ENCODE assay signal across 16 cellular contexts in genomic region chr14:94752575-94752974, GRCh38. TPM values are rescaled to one million over a fixed set of nuclear protein-coding genes. Genes with fewer than 3 reads are reported as not detected.
"Had no signal": no experiment of that assay in that cellular context is flagged by ENCODE, and none has a peak within 500 bp of the region (broad histone marks: within the 10 kb centered on the region; RNA-seq: fewer than 3 reads in every experiment).

No MANE protein-coding gene starts in this region.

- H3K27ac ChIP-seq: adrenal gland, cardiac muscle cell, parathyroid adenoma, SK-N-MC, testis had no signal

- H3K4me3 Mint-ChIP-seq: mesothelial cell of epicardium; stimulated activated naive CD8-positive, alpha-beta T cell treated with anti-CD3 and anti-CD28 coated beads, Interleukin-15, Interleukin-2, amounts not matched to agents 100 ng/mL and 50 ng/mL, for 24 hours; T-cell had no signal

- DNase-seq: activated CD4-positive, alpha-beta T cell treated with anti-CD3 and anti-CD28 coated beads, Interleukin-2, amount 50 U/mL, for 48 hours; activated CD4-positive, CD25-positive, alpha-beta regulatory T cell treated with anti-CD3 and anti-CD28 coated beads, Interleukin-2, amount 50 U/mL, for 72 hours; activated naive CD4-positive, alpha-beta T cell treated with anti-CD3 and anti-CD28 coated beads, Interleukin-2, amount 50 U/mL, for 16 hours; adrenal gland; retina; small intestine; T-cell; T-helper 9 cell; testis had no signal

- H3K4me3 ChIP-seq: adrenal gland, cardiac muscle cell, SK-N-MC, testis had no signal

- H3K36me3 ChIP-seq: adrenal gland, cardiac muscle cell had no signal

- H3K4me1 Mint-ChIP-seq: T-cell had no signal

- H3K36me3 Mint-ChIP-seq: mesothelial cell of epicardium, T-cell had no signal

- H3K9me3 Mint-ChIP-seq: mesothelial cell of epicardium; stimulated activated naive CD8-positive, alpha-beta T cell treated with anti-CD3 and anti-CD28 coated beads, Interleukin-15, Interleukin-2, amounts not matched to agents 100 ng/mL and 50 ng/mL, for 24 hours; T-cell had no signal

- H3K27ac Mint-ChIP-seq: mesothelial cell of epicardium; stimulated activated naive CD8-positive, alpha-beta T cell treated with anti-CD3 and anti-CD28 coated beads, Interleukin-15, Interleukin-2, amounts not matched to agents 100 ng/mL and 50 ng/mL, for 24 hours; T-cell had no signal

- ATAC-seq: T-cell had no signal

- H3K4me1 ChIP-seq: adrenal gland, parathyroid adenoma, testis had no signal

- H3K9me3 ChIP-seq: adrenal gland, testis had no signal

- H3K27me3 ChIP-seq: adrenal gland, testis had no signal

RNA-seq across cellular contexts. Expression of gene GSC, which starts 17.3 kb away (rescaled TPM):
- total RNA-seq: kidney epithelial cell, ureter had no signal
- polyA plus RNA-seq: small intestine had no signal
